In the genomic region with DNA sequence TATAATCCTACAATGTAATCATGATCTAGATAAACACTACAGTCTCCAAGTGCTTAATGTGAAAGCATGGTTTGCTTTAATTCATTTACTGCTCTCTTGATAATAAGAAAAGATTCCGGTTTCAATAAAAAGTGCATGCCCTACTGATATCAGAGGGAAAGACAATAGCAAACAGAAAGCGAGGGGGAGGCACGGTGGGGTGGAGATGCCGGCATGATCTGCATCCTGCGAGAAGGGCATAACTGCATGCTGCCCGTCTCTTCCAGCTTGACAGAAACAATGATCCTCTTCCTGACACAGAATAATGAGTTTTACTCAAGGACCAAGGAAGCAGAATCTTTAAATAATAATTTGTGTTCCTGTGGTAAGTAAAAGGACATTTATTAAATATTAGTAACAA, we compare ENCODE assay signal across 16 cellular contexts.
"Had no signal": no experiment of that assay in that cellular context is flagged by ENCODE, and none has a peak within 500 bp of the region (broad histone marks: within the 10 kb centered on the region; RNA-seq: fewer than 3 reads in every experiment).

No MANE protein-coding gene starts in this region.

- H3K27me3 ChIP-seq: adrenal gland, tibial nerve had no signal

- DNase-seq: activated B cell treated with CpG ODN at 0.5 μM for 24 hours; activated CD4-positive, alpha-beta memory T cell treated with anti-CD3 and anti-CD28 coated beads for 36 hours; activated CD4-positive, alpha-beta T cell treated with anti-CD3 and anti-CD28 coated beads for 4 hours; activated gamma-delta T cell treated with Interleukin-2 at 50 U/mL for 16 hours; activated T-cell treated with anti-CD3 and anti-CD28 coated beads for 4 hours; adrenal gland; effector memory CD8-positive, alpha-beta T cell; foreskin fibroblast; nephron progenitor cell; retina; stimulated activated CD4-positive, alpha-beta T cell treated with anti-CD3 and anti-CD28 coated beads, Interleukin-2, amount 100 ng/mL, for 24 hours; stimulated activated naive CD4-positive, alpha-beta T cell treated with Interleukin-2 at 50 U/mL for 16 hours had no signal

- H3K27ac ChIP-seq: adrenal gland, epithelial cell of prostate, tibial nerve had no signal

- H3K4me3 ChIP-seq: adrenal gland, lung had no signal

- ATAC-seq: activated naive CD4-positive, alpha-beta T cell treated with anti-CD3 and anti-CD28 coated beads, Interleukin-2, amount 50 U/mL, for 72 hours; effector memory CD8-positive, alpha-beta T cell had no signal

- H3K9me3 ChIP-seq: adrenal gland, tibial nerve had no signal

- H3K36me3 ChIP-seq: adrenal gland had no signal
